10 cellular contexts compared by ENCODE assay signal in the genomic region with DNA sequence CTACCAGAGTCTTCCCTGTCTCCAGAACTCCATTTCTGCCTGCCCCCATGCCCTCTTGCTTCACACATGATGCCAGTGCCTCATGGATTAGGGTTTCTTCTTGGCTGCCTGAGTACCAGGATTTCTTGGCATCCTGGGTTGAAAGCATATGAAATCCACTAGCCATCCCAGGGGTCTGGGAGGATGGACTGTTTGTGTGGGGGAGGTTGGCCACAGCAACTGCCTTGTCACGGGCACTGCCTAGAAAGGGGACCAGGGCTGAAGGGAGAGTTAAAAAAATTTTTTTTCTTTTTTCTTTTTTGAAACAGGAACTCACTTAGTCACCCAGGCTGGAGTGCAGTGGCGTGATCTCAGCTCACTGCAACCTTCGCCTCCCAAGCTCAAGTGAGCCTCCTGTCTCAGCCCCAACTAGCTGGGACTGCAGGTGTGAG. TPM values are rescaled to one million over a fixed set of nuclear protein-coding genes. Genes with fewer than 3 reads are reported as not detected.
DNase-seq lines count a peak whose midpoint lies in the region; ATAC-seq and TF ChIP-seq lines count a peak whose summit lies in the region.
"Had no signal": no experiment of that assay in that cellular context is flagged by ENCODE, and none has a peak within 500 bp of the region (broad histone marks: within the 10 kb centered on the region; RNA-seq: fewer than 3 reads in every experiment).

No MANE protein-coding gene starts in this region.

- peaks cover 43% of the 10 kb centered on the region for H3K4me1 Mint-ChIP-seq in stimulated activated naive CD8-positive, alpha-beta T cell treated with anti-CD3 and anti-CD28 coated beads, Interleukin-15, Interleukin-2, amounts not matched to agents 100 ng/mL and 50 ng/mL, for 24 hours (ENCODE audit: low read depth)
- H3K4me1 Mint-ChIP-seq in stimulated activated naive CD8-positive, alpha-beta T cell treated with anti-CD3 and anti-CD28 coated beads, Interleukin-15, amount 100 ng/mL, for 72 hours: peaks cover 64% of the 10 kb centered on the region
- H3K4me1 Mint-ChIP-seq in activated T-helper 1 cell treated with anti-CD3 and anti-CD28 coated beads, Interleukin-12 subunit alpha, Interleukin-12 subunit beta, Interleukin-2, Interleukin-4 antibody, amounts not matched to agents 30 ng/mL and 10 ng/mL and 1 ng/mL, durations not matched to agents 14 hours and 24 hours and 36 hours (ENCODE audit: low read depth): peaks cover 55% of the 10 kb centered on the region
- peaks cover 20% of the 10 kb centered on the region for H3K4me1 Mint-ChIP-seq in progenitor cell of endocrine pancreas (ENCODE audit: low read depth)

- no peaks in the 10 kb centered on the region for H3K36me3 Mint-ChIP-seq in stimulated activated naive CD8-positive, alpha-beta T cell treated with anti-CD3 and anti-CD28 coated beads, Interleukin-15, Interleukin-2, amounts not matched to agents 100 ng/mL and 50 ng/mL, for 24 hours (ENCODE audit: low read depth)
- H3K36me3 Mint-ChIP-seq in activated T-helper 1 cell treated with anti-CD3 and anti-CD28 coated beads, Interleukin-12 subunit alpha, Interleukin-12 subunit beta, Interleukin-2, Interleukin-4 antibody, amounts not matched to agents 30 ng/mL and 10 ng/mL and 1 ng/mL, durations not matched to agents 14 hours and 24 hours and 36 hours (ENCODE audit: low read depth): peaks cover 24% of the 10 kb centered on the region
- H3K36me3 Mint-ChIP-seq in progenitor cell of endocrine pancreas (ENCODE audit: insufficient read depth): peaks cover 4% of the 10 kb centered on the region

- ATAC-seq in stimulated activated naive CD8-positive, alpha-beta T cell treated with anti-CD3 and anti-CD28 coated beads, Interleukin-15, amount 100 ng/mL, for 72 hours: no peak
- ATAC-seq in HG03045 (IDR thresholded peaks at IDR 0.05; ENCODE audit: unreplicated experiment) (no peak), HG03442 (IDR thresholded peaks at IDR 0.05; ENCODE audit: unreplicated experiment) (no peak)
- ATAC-seq: stimulated activated naive CD8-positive, alpha-beta T cell treated with anti-CD3 and anti-CD28 coated beads, Interleukin-15, Interleukin-2, amounts not matched to agents 100 U/mL and 50 U/mL, for 24 hours had no signal

- intact Hi-C loops in activated T-helper 1 cell treated with anti-CD3 and anti-CD28 coated beads, Interleukin-12 subunit alpha, Interleukin-12 subunit beta, Interleukin-2, Interleukin-4 antibody, amounts not matched to agents 30 ng/mL and 10 ng/mL and 1 ng/mL, durations not matched to agents 14 hours and 24 hours and 36 hours (cut with micrococcal nuclease): no loop called here

- DNase-seq in stimulated activated naive CD8-positive, alpha-beta T cell treated with anti-CD3 and anti-CD28 coated beads, Interleukin-15, amount 100 ng/mL, for 72 hours: no peak
- no peak for DNase-seq in activated T-helper 1 cell treated with anti-CD3 and anti-CD28 coated beads, Interleukin-12 subunit alpha, Interleukin-12 subunit beta, Interleukin-2, Interleukin-4 antibody, amounts not matched to agents 30 ng/mL and 10 ng/mL and 1 ng/mL, durations not matched to agents 14 hours and 24 hours and 36 hours (ENCODE audit: low spot score)
- DNase-seq in foreskin fibroblast: peak; percentile 35 to 60
- no peak for DNase-seq in progenitor cell of endocrine pancreas (ENCODE audit: low spot score, unreplicated experiment)
- DNase-seq in OCI-M2 (lab: John Stamatoyannopoulos, UW; ENCODE audit: unreplicated experiment): no peak
- DNase-seq: NCI-H1436; stimulated activated naive CD8-positive, alpha-beta T cell treated with anti-CD3 and anti-CD28 coated beads, Interleukin-15, Interleukin-2, amounts not matched to agents 100 U/mL and 50 U/mL, for 24 hours had no signal

- H3K9me3 Mint-ChIP-seq in stimulated activated naive CD8-positive, alpha-beta T cell treated with anti-CD3 and anti-CD28 coated beads, Interleukin-15, Interleukin-2, amounts not matched to agents 100 ng/mL and 50 ng/mL, for 24 hours: no peaks in the 10 kb centered on the region
- no peaks in the 10 kb centered on the region for H3K9me3 Mint-ChIP-seq in stimulated activated naive CD8-positive, alpha-beta T cell treated with anti-CD3 and anti-CD28 coated beads, Interleukin-15, amount 100 ng/mL, for 72 hours
- H3K9me3 Mint-ChIP-seq in activated T-helper 1 cell treated with anti-CD3 and anti-CD28 coated beads, Interleukin-12 subunit alpha, Interleukin-12 subunit beta, Interleukin-2, Interleukin-4 antibody, amounts not matched to agents 30 ng/mL and 10 ng/mL and 1 ng/mL, durations not matched to agents 14 hours and 24 hours and 36 hours: no peaks in the 10 kb centered on the region
- no peaks in the 10 kb centered on the region for H3K9me3 Mint-ChIP-seq in progenitor cell of endocrine pancreas (ENCODE audit: low read depth)

- no peaks in the 10 kb centered on the region for H3K27me3 Mint-ChIP-seq in stimulated activated naive CD8-positive, alpha-beta T cell treated with anti-CD3 and anti-CD28 coated beads, Interleukin-15, Interleukin-2, amounts not matched to agents 100 ng/mL and 50 ng/mL, for 24 hours
- H3K27me3 Mint-ChIP-seq in stimulated activated naive CD8-positive, alpha-beta T cell treated with anti-CD3 and anti-CD28 coated beads, Interleukin-15, amount 100 ng/mL, for 72 hours: no peaks in the 10 kb centered on the region
- H3K27me3 Mint-ChIP-seq in activated T-helper 1 cell treated with anti-CD3 and anti-CD28 coated beads, Interleukin-12 subunit alpha, Interleukin-12 subunit beta, Interleukin-2, Interleukin-4 antibody, amounts not matched to agents 30 ng/mL and 10 ng/mL and 1 ng/mL, durations not matched to agents 14 hours and 24 hours and 36 hours (ENCODE audit: insufficient read depth): no peaks in the 10 kb centered on the region
- no peaks in the 10 kb centered on the region for H3K27me3 Mint-ChIP-seq in progenitor cell of endocrine pancreas

- H3K4me3 ChIP-seq in foreskin fibroblast (ENCODE audit: low read depth in 1 of 2, low read length in 2 of 2): no peak overlapping the region

- TF ChIP-seq CTCF in foreskin fibroblast (IDR thresholded peaks at IDR 0.05; ENCODE audit: low read depth, low read length) (no peak), progenitor cell of endocrine pancreas (IDR thresholded peaks at IDR 0.05; ENCODE audit: unreplicated experiment) (no peak)

- no peak overlapping the region for H3K4me3 Mint-ChIP-seq in stimulated activated naive CD8-positive, alpha-beta T cell treated with anti-CD3 and anti-CD28 coated beads, Interleukin-15, Interleukin-2, amounts not matched to agents 100 ng/mL and 50 ng/mL, for 24 hours
- H3K4me3 Mint-ChIP-seq in stimulated activated naive CD8-positive, alpha-beta T cell treated with anti-CD3 and anti-CD28 coated beads, Interleukin-15, amount 100 ng/mL, for 72 hours: no peak overlapping the region
- peak overlapping the region; percentile 65 for H3K4me3 Mint-ChIP-seq in activated T-helper 1 cell treated with anti-CD3 and anti-CD28 coated beads, Interleukin-12 subunit alpha, Interleukin-12 subunit beta, Interleukin-2, Interleukin-4 antibody, amounts not matched to agents 30 ng/mL and 10 ng/mL and 1 ng/mL, durations not matched to agents 14 hours and 24 hours and 36 hours
- no peak overlapping the region for H3K4me3 Mint-ChIP-seq in progenitor cell of endocrine pancreas (ENCODE audit: low read depth)

- peak overlapping the region; percentile 83 for H3K27ac Mint-ChIP-seq in stimulated activated naive CD8-positive, alpha-beta T cell treated with anti-CD3 and anti-CD28 coated beads, Interleukin-15, Interleukin-2, amounts not matched to agents 100 ng/mL and 50 ng/mL, for 24 hours
- no peak overlapping the region for H3K27ac Mint-ChIP-seq in stimulated activated naive CD8-positive, alpha-beta T cell treated with anti-CD3 and anti-CD28 coated beads, Interleukin-15, amount 100 ng/mL, for 72 hours
- H3K27ac Mint-ChIP-seq in activated T-helper 1 cell treated with anti-CD3 and anti-CD28 coated beads, Interleukin-12 subunit alpha, Interleukin-12 subunit beta, Interleukin-2, Interleukin-4 antibody, amounts not matched to agents 30 ng/mL and 10 ng/mL and 1 ng/mL, durations not matched to agents 14 hours and 24 hours and 36 hours: peak overlapping the region; percentile 72
- no peak overlapping the region for H3K27ac Mint-ChIP-seq in progenitor cell of endocrine pancreas

RNA-seq across cellular contexts. Expression of a gene that starts 4.2 kb away (rescaled TPM):
- 11.8 and 14.0 TPM in 2 replicates for total RNA-seq in activated T-helper 1 cell treated with anti-CD3 and anti-CD28 coated beads, Interleukin-12 subunit alpha, Interleukin-12 subunit beta, Interleukin-2, Interleukin-4 antibody, amounts not matched to agents 30 ng/mL and 10 ng/mL and 1 ng/mL, durations not matched to agents 14 hours and 24 hours and 36 hours
- 14.7 and 16.5 TPM in 2 replicates for total RNA-seq in progenitor cell of endocrine pancreas

RNA-seq across cellular contexts. Expression of a gene that starts 4.5 kb away (rescaled TPM):
- 10.7 and 12.0 TPM in 2 replicates for total RNA-seq in activated T-helper 1 cell treated with anti-CD3 and anti-CD28 coated beads, Interleukin-12 subunit alpha, Interleukin-12 subunit beta, Interleukin-2, Interleukin-4 antibody, amounts not matched to agents 30 ng/mL and 10 ng/mL and 1 ng/mL, durations not matched to agents 14 hours and 24 hours and 36 hours
- total RNA-seq in progenitor cell of endocrine pancreas: 7.4 and 10.1 TPM in 2 replicates

RNA-seq across cellular contexts. Expression of a gene that starts 53.5 kb away (rescaled TPM):
- 57.9 and 74.2 TPM in 2 replicates for total RNA-seq in activated T-helper 1 cell treated with anti-CD3 and anti-CD28 coated beads, Interleukin-12 subunit alpha, Interleukin-12 subunit beta, Interleukin-2, Interleukin-4 antibody, amounts not matched to agents 30 ng/mL and 10 ng/mL and 1 ng/mL, durations not matched to agents 14 hours and 24 hours and 36 hours
- 60.4 and 61.0 TPM in 2 replicates for total RNA-seq in progenitor cell of endocrine pancreas

Comparison
In these comparisons a context has a peak if more than half of its experiments do, and no peak if none do; other contexts are left out.
1. H3K27ac Mint-ChIP-seq: peak in stimulated activated naive CD8-positive, alpha-beta T cell treated with anti-CD3 and anti-CD28 coated beads, Interleukin-15, Interleukin-2, amounts not matched to agents 100 ng/mL and 50 ng/mL, for 24 hours (single experiment) and activated T-helper 1 cell treated with anti-CD3 and anti-CD28 coated beads, Interleukin-12 subunit alpha, Interleukin-12 subunit beta, Interleukin-2, Interleukin-4 antibody, amounts not matched to agents 30 ng/mL and 10 ng/mL and 1 ng/mL, durations not matched to agents 14 hours and 24 hours and 36 hours (single experiment); none in stimulated activated naive CD8-positive, alpha-beta T cell treated with anti-CD3 and anti-CD28 coated beads, Interleukin-15, amount 100 ng/mL, for 72 hours (0 of 2) and progenitor cell of endocrine pancreas (single experiment).
2. DNase-seq: peak in foreskin fibroblast (2 of 2); none in stimulated activated naive CD8-positive, alpha-beta T cell treated with anti-CD3 and anti-CD28 coated beads, Interleukin-15, amount 100 ng/mL, for 72 hours (0 of 2), activated T-helper 1 cell treated with anti-CD3 and anti-CD28 coated beads, Interleukin-12 subunit alpha, Interleukin-12 subunit beta, Interleukin-2, Interleukin-4 antibody, amounts not matched to agents 30 ng/mL and 10 ng/mL and 1 ng/mL, durations not matched to agents 14 hours and 24 hours and 36 hours (single experiment), progenitor cell of endocrine pancreas (single experiment) and OCI-M2 (single experiment).